20 cellular contexts compared by ENCODE assay signal in the genomic region with DNA sequence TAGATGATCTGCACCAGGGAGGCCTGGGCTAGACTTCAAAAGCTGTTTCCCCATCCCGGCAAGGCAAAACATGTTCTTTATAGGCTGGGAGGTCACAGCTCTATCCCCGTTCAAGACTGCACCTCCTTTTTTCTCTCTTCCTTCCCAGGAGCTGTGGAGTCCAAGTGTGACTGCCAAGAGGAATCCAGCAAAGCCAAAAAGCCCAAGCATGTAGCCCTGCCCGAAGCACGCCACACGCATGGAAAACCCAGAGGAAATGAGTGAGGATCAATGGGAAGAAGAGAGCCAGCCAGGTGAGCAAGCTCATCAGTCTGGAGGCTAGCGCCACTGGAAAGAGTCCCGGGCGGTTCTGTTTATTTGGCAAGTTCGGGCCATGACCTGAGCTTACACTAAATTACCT.
DNase-seq lines count a peak whose midpoint lies in the region; ATAC-seq, FAIRE-seq and TF ChIP-seq lines count a peak whose summit lies in the region.
"Had no signal": no experiment of that assay in that cellular context is flagged by ENCODE, and none has a peak within 500 bp of the region (broad histone marks: within the 10 kb centered on the region; RNA-seq: fewer than 3 reads in every experiment).

No MANE protein-coding gene starts in this region.

- H4K20me1 ChIP-seq in HepG2 (ENCODE audit: insufficient read depth, low read length): no peaks in the 10 kb centered on the region

- TF ChIP-seq RAD21 in HepG2 (CRISPR knock-in tag; IDR thresholded peaks at IDR 0.05): no peak

- FAIRE-seq in HepG2 (lab: Jason Lieb, UNC): no peak

- no peak overlapping the region for H3K4me2 ChIP-seq in HepG2 (ENCODE audit: low read depth, low read length)

- ATAC-seq in left lobe of liver (peak; percentile 30), HepG2 (no peak)
- ATAC-seq: Panc1 had no signal

- H3K27ac ChIP-seq in breast epithelium (peak overlapping the region; percentile 34 to 56), testis (no peak overlapping the region), HepG2 (ENCODE audit: extremely low read length, insufficient read depth, low read length) (no peak overlapping the region)
- H3K27ac ChIP-seq: HL-60 had no signal

- peaks cover 5% of the 10 kb centered on the region for H3K36me3 Mint-ChIP-seq in MCF 10A (ENCODE audit: insufficient read depth, unreplicated experiment)
- peaks cover 15% of the 10 kb centered on the region for H3K36me3 Mint-ChIP-seq in endothelial cell (ENCODE audit: low read depth, unreplicated experiment)
- H3K36me3 Mint-ChIP-seq: CD4-positive, alpha-beta memory T cell had no signal

- H3K27ac Mint-ChIP-seq in MCF 10A (ENCODE audit: low read depth, unreplicated experiment) (no peak overlapping the region), endothelial cell (ENCODE audit: unreplicated experiment) (no peak overlapping the region)
- H3K27ac Mint-ChIP-seq: CD4-positive, alpha-beta memory T cell had no signal

- no peak for TF ChIP-seq POLR2A in breast epithelium (IDR thresholded peaks at IDR 0.05)
- no peak for TF ChIP-seq POLR2A in testis (IDR thresholded peaks at IDR 0.05)
- TF ChIP-seq POLR2A in HepG2 (IDR thresholded peaks at IDR 0.05; ENCODE audit: insufficient read depth in 1 of 2, low read depth in 2 of 2, low read length in 2 of 2): no peak

- no peaks in the 10 kb centered on the region for H3K4me1 ChIP-seq in breast epithelium
- H3K4me1 ChIP-seq in testis: no peaks in the 10 kb centered on the region
- no peaks in the 10 kb centered on the region for H3K4me1 ChIP-seq in HepG2 (ENCODE audit: insufficient read depth, low read length)
- H3K4me1 ChIP-seq: HAP-1 had no signal

- intact Hi-C loops in breast epithelium (cut with DNase I; ENCODE audit: low total_unique reads) (no loop called here), MCF 10A (cut with micrococcal nuclease) (no loop called here), testis (cut with DNase I; ENCODE audit: low total_unique reads) (no loop called here), HepG2 (cut with micrococcal nuclease; ENCODE audit: unreplicated experiment) (no loop called here)

- H3K9me3 Mint-ChIP-seq in MCF 10A (ENCODE audit: unreplicated experiment) (no peaks in the 10 kb centered on the region), endothelial cell (ENCODE audit: unreplicated experiment) (no peaks in the 10 kb centered on the region)

- CTCF ChIA-PET in MCF 10A (lab: Yijun Ruan, JAX): interaction anchor here (0.5 kb wide), 1 partner anchor 520 kb away, joined by 3 read pairs; no protein-coding TSS in a partner anchor
- CTCF ChIA-PET in HepG2 (lab: Yijun Ruan, JAX; ENCODE audit: low intra/inter-chr PET ratio, low total read pairs): no interaction called here

- POLR2A ChIA-PET in MCF 10A (lab: Yijun Ruan, JAX): no interaction called here
- POLR2A ChIA-PET in HepG2 (lab: Yijun Ruan, JAX): no interaction called here

- in situ Hi-C loops in HepG2 (cut with HindIII; ENCODE audit: extremely low pct_ligation_motif_present, low pct_unique_long_range_greater_than_20kb): no loop called here

- H3K4me1 Mint-ChIP-seq in MCF 10A (ENCODE audit: insufficient read depth, unreplicated experiment) (peaks cover 14% of the 10 kb centered on the region), endothelial cell (ENCODE audit: unreplicated experiment) (peaks cover 3% of the 10 kb centered on the region)
- H3K4me1 Mint-ChIP-seq: CD4-positive, alpha-beta memory T cell had no signal

- H3K4me3 Mint-ChIP-seq in MCF 10A (ENCODE audit: unreplicated experiment): no peak overlapping the region
- peak overlapping the region; percentile 68 for H3K4me3 Mint-ChIP-seq in endothelial cell (ENCODE audit: unreplicated experiment)
- H3K4me3 Mint-ChIP-seq: CD4-positive, alpha-beta memory T cell had no signal

- H3K4me3 ChIP-seq in breast epithelium: no peak overlapping the region
- H3K4me3 ChIP-seq in testis: no peak overlapping the region
- H3K4me3 ChIP-seq in HepG2 (replicated peaks in 1 of 3; ENCODE audit: insufficient read depth in 1 of 3, low read depth in 2 of 3, low read length in 3 of 3): no peak overlapping the region
- H3K4me3 ChIP-seq: HAP-1 had no signal

- H3K27me3 Mint-ChIP-seq in MCF 10A (ENCODE audit: insufficient read depth, unreplicated experiment): no peaks in the 10 kb centered on the region
- no peaks in the 10 kb centered on the region for H3K27me3 Mint-ChIP-seq in endothelial cell (ENCODE audit: unreplicated experiment)

- H3K9me3 ChIP-seq in breast epithelium (no peaks in the 10 kb centered on the region), testis (no peaks in the 10 kb centered on the region), HepG2 (ENCODE audit: low read length) (peaks cover 42% of the 10 kb centered on the region)

- no peaks in the 10 kb centered on the region for H3K27me3 ChIP-seq in breast epithelium
- H3K27me3 ChIP-seq in testis: no peaks in the 10 kb centered on the region
- no peaks in the 10 kb centered on the region for H3K27me3 ChIP-seq in HepG2 (ENCODE audit: control insufficient read depth in 1 of 2, insufficient read depth in 2 of 2, low read length in 2 of 2)

- 44 to 51% methylated on average over 9 of the region's 9 CpGs for WGBS in testis, 2 donors
- 60% methylated on average over 9 of the region's 9 CpGs for WGBS in HepG2 (ENCODE audit: low lambda C conversion rate)

- no peak for TF ChIP-seq EP300 in HepG2 (IDR thresholded peaks at IDR 0.05; ENCODE audit: low read depth in 2 of 2, low read length in 2 of 2)
- no peak for TF ChIP-seq EP300 in HepG2 (CRISPR knock-in tag; IDR thresholded peaks at IDR 0.05; ENCODE audit: borderline replicate concordance)

- H3K36me3 ChIP-seq in breast epithelium: no peaks in the 10 kb centered on the region
- H3K36me3 ChIP-seq in testis (ENCODE audit: low read depth, missing control alignments): no peaks in the 10 kb centered on the region
- no peaks in the 10 kb centered on the region for H3K36me3 ChIP-seq in HepG2 (replicated peaks in 1 of 2; ENCODE audit: control insufficient read depth in 1 of 2, insufficient read depth in 2 of 2, low read length in 2 of 2)
- H3K36me3 ChIP-seq: HAP-1 had no signal

- H3K9ac ChIP-seq in HepG2 (ENCODE audit: insufficient read depth, low read depth, low read length): no peak overlapping the region

- TF ChIP-seq CTCF in breast epithelium (IDR thresholded peaks at IDR 0.05): no peak
- TF ChIP-seq CTCF in MCF 10A (IDR thresholded peaks at IDR 0.05; ENCODE audit: unreplicated experiment): no peak
- no peak for TF ChIP-seq CTCF in endothelial cell (IDR thresholded peaks at IDR 0.05; ENCODE audit: unreplicated experiment)
- no peak for TF ChIP-seq CTCF in testis (IDR thresholded peaks at IDR 0.05)
- no peak for TF ChIP-seq CTCF in HepG2 (CRISPR knock-in tag; IDR thresholded peaks at IDR 0.05)

- no TSS peak for BruUV-seq in MCF 10A (replicated peaks; lab: Mats Ljungman, UMichigan)
- no TSS peak for BruUV-seq in HepG2 (replicated peaks; lab: Mats Ljungman, UMichigan)

- no peak overlapping the region for H2AFZ ChIP-seq in HepG2 (ENCODE audit: low read length)

- H3K79me2 ChIP-seq in HepG2 (ENCODE audit: insufficient read depth, low read length): no peaks in the 10 kb centered on the region

- DNase-seq in breast epithelium (ENCODE audit: low spot score in 2 of 2) (peak in 1 of 2 donors; percentile 84), MCF 10A (ENCODE audit: unreplicated experiment) (no peak), endothelial cell (ENCODE audit: low spot score) (no peak), left lobe of liver (ENCODE audit: low spot score) (no peak), testis (peak; percentile 24), HepG2 (ENCODE audit: low spot score) (no peak), DMS153 (lab: John Stamatoyannopoulos, UW) (no peak)
- DNase-seq in effector CD4-positive, alpha-beta T cell: no peak
- DNase-seq: 8988T; Calu3; CD4-positive, alpha-beta memory T cell; MV-4-11; NCI-H1417 treated with DMSO at 0.1 percent for 48 hours; NCI-H2029; NCI-H2171; NCI-H446 treated with DMSO at 0.1 percent for 48 hours; SHP77 had no signal

TF ChIP-seq in HepG2, 621 proteins besides CTCF, POLR2A, EP300 and RAD21 (continues in another document):
- TF ChIP-seq MEIS1 (CRISPR knock-in tag; IDR thresholded peaks at IDR 0.05; ENCODE audit: borderline replicate concordance) (no peak), ZNF577 (CRISPR knock-in tag; IDR thresholded peaks at IDR 0.05; ENCODE audit: borderline replicate concordance, low read depth) (no peak), TCF7 (IDR thresholded peaks at IDR 0.05; ENCODE audit: low read depth) (no peak), RXRA (CRISPR knock-in tag; IDR thresholded peaks at IDR 0.05) (no peak), CBX1 (IDR thresholded peaks at IDR 0.05; ENCODE audit: low read depth) (no peak), FOXM1 (CRISPR knock-in tag; IDR thresholded peaks at IDR 0.05) (no peak)
- TF ChIP-seq, protein P1, sequence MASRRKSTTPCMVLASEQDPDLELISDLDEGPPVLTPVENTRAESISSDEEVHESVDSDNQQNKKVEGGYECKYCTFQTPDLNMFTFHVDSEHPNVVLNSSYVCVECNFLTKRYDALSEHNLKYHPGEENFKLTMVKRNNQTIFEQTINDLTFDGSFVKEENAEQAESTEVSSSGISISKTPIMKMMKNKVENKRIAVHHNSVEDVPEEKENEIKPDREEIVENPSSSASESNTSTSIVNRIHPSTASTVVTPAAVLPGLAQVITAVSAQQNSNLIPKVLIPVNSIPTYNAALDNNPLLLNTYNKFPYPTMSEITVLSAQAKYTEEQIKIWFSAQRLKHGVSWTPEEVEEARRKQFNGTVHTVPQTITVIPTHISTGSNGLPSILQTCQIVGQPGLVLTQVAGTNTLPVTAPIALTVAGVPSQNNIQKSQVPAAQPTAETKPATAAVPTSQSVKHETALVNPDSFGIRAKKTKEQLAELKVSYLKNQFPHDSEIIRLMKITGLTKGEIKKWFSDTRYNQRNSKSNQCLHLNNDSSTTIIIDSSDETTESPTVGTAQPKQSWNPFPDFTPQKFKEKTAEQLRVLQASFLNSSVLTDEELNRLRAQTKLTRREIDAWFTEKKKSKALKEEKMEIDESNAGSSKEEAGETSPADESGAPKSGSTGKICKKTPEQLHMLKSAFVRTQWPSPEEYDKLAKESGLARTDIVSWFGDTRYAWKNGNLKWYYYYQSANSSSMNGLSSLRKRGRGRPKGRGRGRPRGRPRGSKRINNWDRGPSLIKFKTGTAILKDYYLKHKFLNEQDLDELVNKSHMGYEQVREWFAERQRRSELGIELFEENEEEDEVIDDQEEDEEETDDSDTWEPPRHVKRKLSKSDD (CRISPR knock-in tag; IDR thresholded peaks at IDR 0.05; ENCODE audit: low read depth): no peak

Comparison
In these comparisons a context has a peak if more than half of its experiments do, and no peak if none do; other contexts are left out.
1. H3K27ac ChIP-seq: peak in breast epithelium (2 of 2); none in testis (0 of 2) and HepG2 (single experiment).